ENCODE assay signal across 12 cellular contexts in genomic region chr15:89075846-89076245, GRCh38.
"Had no signal": no experiment of that assay in that cellular context is flagged by ENCODE, and none has a peak within 500 bp of the region (broad histone marks: within the 10 kb centered on the region; RNA-seq: fewer than 3 reads in every experiment).

No MANE protein-coding gene starts in this region.

- H3K36me3 Mint-ChIP-seq: activated naive CD4-positive, alpha-beta T cell treated with anti-CD3 and anti-CD28 coated beads, Interleukin-2, amount 10 ng/mL, durations not matched to agents 7 days and 5 days had no signal

- H3K36me3 ChIP-seq: gastroesophageal sphincter had no signal

- H3K4me1 Mint-ChIP-seq: activated naive CD4-positive, alpha-beta T cell treated with anti-CD3 and anti-CD28 coated beads, Interleukin-2, amount 10 ng/mL, durations not matched to agents 7 days and 5 days had no signal

- H3K27ac Mint-ChIP-seq: activated CD8-positive, alpha-beta T cell treated with anti-CD3 and anti-CD28 coated beads, Interleukin-2, amount 10 ng/mL, durations not matched to agents 7 days and 5 days; activated naive CD4-positive, alpha-beta T cell treated with anti-CD3 and anti-CD28 coated beads, Interleukin-2, amount 10 ng/mL, durations not matched to agents 7 days and 5 days; nephron progenitor cell; stimulated activated naive CD8-positive, alpha-beta T cell treated with anti-CD3 and anti-CD28 coated beads, Interleukin-15, Interleukin-2, amounts not matched to agents 100 ng/mL and 50 ng/mL, for 24 hours; T-helper 1 cell treated with Interleukin-12 subunit alpha and Interleukin-12 subunit beta and Interleukin-4 antibody, amounts not matched to agents 30 μg/mL and 1 μg/mL, for 36 hours had no signal

- H3K27ac ChIP-seq: coronary artery, gastroesophageal sphincter had no signal

- H3K4me3 Mint-ChIP-seq: activated CD8-positive, alpha-beta T cell treated with anti-CD3 and anti-CD28 coated beads, Interleukin-2, amount 10 ng/mL, durations not matched to agents 7 days and 5 days; activated naive CD4-positive, alpha-beta T cell treated with anti-CD3 and anti-CD28 coated beads, Interleukin-2, amount 10 ng/mL, durations not matched to agents 7 days and 5 days; nephron progenitor cell; stimulated activated naive CD8-positive, alpha-beta T cell treated with anti-CD3 and anti-CD28 coated beads, Interleukin-15, Interleukin-2, amounts not matched to agents 100 ng/mL and 50 ng/mL, for 24 hours; T-helper 1 cell treated with Interleukin-12 subunit alpha and Interleukin-12 subunit beta and Interleukin-4 antibody, amounts not matched to agents 30 μg/mL and 1 μg/mL, for 36 hours had no signal

- DNase-seq: activated CD8-positive, alpha-beta memory T cell treated with anti-CD3 and anti-CD28 coated beads, Interleukin-2, amount 50 U/mL, for 48 hours; activated CD8-positive, alpha-beta T cell treated with anti-CD3 and anti-CD28 coated beads, Interleukin-2, amount 10 ng/mL, durations not matched to agents 7 days and 5 days; activated naive CD4-positive, alpha-beta T cell treated with anti-CD3 and anti-CD28 coated beads, Interleukin-2, amount 10 ng/mL, durations not matched to agents 7 days and 5 days; central memory CD4-positive, alpha-beta T cell; effector memory CD4-positive, alpha-beta T cell; left ventricle myocardium superior; nephron progenitor cell; stimulated activated CD4-positive, alpha-beta T cell treated with anti-CD3 and anti-CD28 coated beads, Interleukin-12 subunit alpha, Interleukin-12 subunit beta, amount 100 ng/mL, for 4 hours had no signal

- H3K27me3 ChIP-seq: gastroesophageal sphincter had no signal

- H3K9me3 ChIP-seq: gastroesophageal sphincter had no signal

- ATAC-seq: activated CD8-positive, alpha-beta T cell treated with anti-CD3 and anti-CD28 coated beads, Interleukin-2, amount 10 ng/mL, durations not matched to agents 7 days and 5 days; gastroesophageal sphincter; left ventricle myocardium superior had no signal

- H3K4me1 ChIP-seq: gastroesophageal sphincter had no signal

- H3K9me3 Mint-ChIP-seq: activated naive CD4-positive, alpha-beta T cell treated with anti-CD3 and anti-CD28 coated beads, Interleukin-2, amount 10 ng/mL, durations not matched to agents 7 days and 5 days; stimulated activated naive CD8-positive, alpha-beta T cell treated with anti-CD3 and anti-CD28 coated beads, Interleukin-15, Interleukin-2, amounts not matched to agents 100 ng/mL and 50 ng/mL, for 24 hours; T-helper 1 cell treated with Interleukin-12 subunit alpha and Interleukin-12 subunit beta and Interleukin-4 antibody, amounts not matched to agents 30 μg/mL and 1 μg/mL, for 36 hours had no signal

- H3K4me3 ChIP-seq: coronary artery, gastroesophageal sphincter had no signal
